8 cellular contexts compared by ENCODE assay signal in genomic region chr6:109705258-109705657, GRCh38. TPM values are rescaled to one million over a fixed set of nuclear protein-coding genes. Genes with fewer than 3 reads are reported as not detected.
A peak's percentile ranks its signal among the peaks of the same experiment; 100 is the strongest.
DNase-seq lines count a peak whose midpoint lies in the region; ATAC-seq and TF ChIP-seq lines count a peak whose summit lies in the region.

No MANE protein-coding gene starts in this region.

- TF ChIP-seq CTCF in left ventricle myocardium inferior (IDR thresholded peaks at IDR 0.05; ENCODE audit: borderline replicate concordance) (peak; percentile 99), retinal pigment epithelial cell (conservative IDR thresholded peaks at IDR 0.05; ENCODE audit: low read depth, low read length) (peak; percentile 98)

- peak; percentile 86 for ATAC-seq in HG02938 (IDR thresholded peaks at IDR 0.05; ENCODE audit: unreplicated experiment)

- no peak overlapping the region for H3K27ac ChIP-seq in left ventricle myocardium inferior (replicated peaks)

- H3K36me3 ChIP-seq in left ventricle myocardium inferior: no peaks in the 10 kb centered on the region

- H3K4me3 ChIP-seq in left ventricle myocardium inferior (no peak overlapping the region), retinal pigment epithelial cell (ENCODE audit: low read length) (no peak overlapping the region)

- no peaks in the 10 kb centered on the region for H3K27me3 ChIP-seq in left ventricle myocardium inferior (ENCODE audit: low read depth)

- intact Hi-C loops in left ventricle myocardium inferior (cut with micrococcal nuclease): loop anchor here (5.0 kb wide), 1 partner anchor 332 kb away; no protein-coding TSS in a partner anchor

- H3K4me1 ChIP-seq in left ventricle myocardium inferior: peaks cover 25% of the 10 kb centered on the region

- DNase-seq in NK-92 treated with Interleukin-12 subunit alpha and Interleukin-12 subunit beta, amount 100 ng/mL, for 24 hours (lab: John Stamatoyannopoulos, UW): peak; percentile 47
- DNase-seq in NK-92 (lab: John Stamatoyannopoulos, UW; ENCODE audit: unreplicated experiment) (no peak), NCI-H1694 treated with DMSO at 0.1 percent for 48 hours (lab: John Stamatoyannopoulos, UW) (peak; percentile 94), T-helper 1 cell (peak in 4 of 5 donors; percentile 51 to 78 (median 55)), amniotic stem cell (lab: John Stamatoyannopoulos, UW) (peak; percentile 72), left ventricle myocardium inferior (peak; percentile 77), retinal pigment epithelial cell (ENCODE audit: low read depth) (peak; percentile 55)

- H3K9me3 ChIP-seq in left ventricle myocardium inferior (replicated peaks): peaks cover 17% of the 10 kb centered on the region

RNA-seq across cellular contexts. Expression of gene FIG4, which starts 14.2 kb away (rescaled TPM):
- 8.0 TPM for total RNA-seq in left ventricle myocardium inferior

RNA-seq across cellular contexts. Expression of gene AK9, which starts 14.3 kb away (rescaled TPM):
- 12.6 TPM for total RNA-seq in left ventricle myocardium inferior
